In genomic region chr14:72544615-72545387, GRCh38 we compare ENCODE assay signal across 14 cellular contexts.
DNase-seq lines count a peak whose midpoint lies in the region; ATAC-seq and TF ChIP-seq lines count a peak whose summit lies in the region.
"Had no signal": no experiment of that assay in that cellular context is flagged by ENCODE, and none has a peak within 500 bp of the region (broad histone marks: within the 10 kb centered on the region; RNA-seq: fewer than 3 reads in every experiment).

No MANE protein-coding gene starts in this region.

- H3K27me3 ChIP-seq in BLaER1 (no peaks in the 10 kb centered on the region), MG63 (no peaks in the 10 kb centered on the region), endodermal cell (ENCODE audit: control insufficient read depth, insufficient read depth, low read length, poor library complexity, severe bottlenecking) (no peaks in the 10 kb centered on the region), neural progenitor cell (no peaks in the 10 kb centered on the region)
- H3K27me3 ChIP-seq: adrenal gland had no signal

- H3K9me3 ChIP-seq in BLaER1 (no peaks in the 10 kb centered on the region), MG63 (no peaks in the 10 kb centered on the region), endodermal cell (ENCODE audit: control insufficient read depth, low read length) (no peaks in the 10 kb centered on the region), neural progenitor cell (ENCODE audit: low read depth) (no peaks in the 10 kb centered on the region)
- H3K9me3 ChIP-seq: adrenal gland had no signal

- H4K20me1 ChIP-seq in BLaER1 (no peaks in the 10 kb centered on the region), neural progenitor cell (ENCODE audit: low read depth) (no peaks in the 10 kb centered on the region)

- H3K4me1 ChIP-seq in BLaER1 (peaks cover 88% of the 10 kb centered on the region), endodermal cell (ENCODE audit: control insufficient read depth, insufficient read depth, low read length) (no peaks in the 10 kb centered on the region), neural progenitor cell (peaks cover 15% of the 10 kb centered on the region)
- H3K4me1 ChIP-seq: adrenal gland had no signal

- WGBS in endodermal cell (ENCODE audit: insufficient coverage in 1 of 2, insufficient read length in 1 of 2), 2 experiments, result 31 to 64% methylated on average over 3 to 8 of the region's 8 CpGs

- H3K27ac Mint-ChIP-seq in endodermal cell, result peak overlapping the region; percentile 36
- H3K27ac Mint-ChIP-seq in neural progenitor cell, result peak overlapping the region; percentile 85
- no peak overlapping the region for H3K27ac Mint-ChIP-seq in activated naive CD8-positive, alpha-beta T cell treated with anti-CD3 and anti-CD28 coated beads for 36 hours
- no peak overlapping the region for H3K27ac Mint-ChIP-seq in activated T-helper 2 cell treated with anti-CD3 and anti-CD28 coated beads, Interferon-gamma antibody, Interleukin-2, Interleukin-4, amounts not matched to agents 10 μg/mL and 5 μg/mL and 100 μg/mL, durations not matched to agents 14 hours and 24 hours and 36 hours
- H3K27ac Mint-ChIP-seq: HFFc6; T-helper 1 cell treated with Interleukin-12 subunit alpha and Interleukin-12 subunit beta and Interleukin-4 antibody, amounts not matched to agents 30 μg/mL and 1 μg/mL, for 36 hours had no signal

- no peak for TF ChIP-seq CTCF in endodermal cell (conservative IDR thresholded peaks at IDR 0.05)
- no peak for TF ChIP-seq CTCF in neural progenitor cell (IDR thresholded peaks at IDR 0.05)

- H2AFZ ChIP-seq in neural progenitor cell (replicated peaks), result peak overlapping the region; percentile 66

- H3K27me3 Mint-ChIP-seq in endodermal cell (ENCODE audit: insufficient read depth), result no peaks in the 10 kb centered on the region
- peaks cover 8% of the 10 kb centered on the region for H3K27me3 Mint-ChIP-seq in neural progenitor cell (ENCODE audit: insufficient read depth, low read depth)
- H3K27me3 Mint-ChIP-seq in activated naive CD8-positive, alpha-beta T cell treated with anti-CD3 and anti-CD28 coated beads for 36 hours, result no peaks in the 10 kb centered on the region
- H3K27me3 Mint-ChIP-seq in activated T-helper 2 cell treated with anti-CD3 and anti-CD28 coated beads, Interferon-gamma antibody, Interleukin-2, Interleukin-4, amounts not matched to agents 10 μg/mL and 5 μg/mL and 100 μg/mL, durations not matched to agents 14 hours and 24 hours and 36 hours (ENCODE audit: low read depth), result peaks cover 67% of the 10 kb centered on the region

- no peaks in the 10 kb centered on the region for H3K9me3 Mint-ChIP-seq in endodermal cell
- no peaks in the 10 kb centered on the region for H3K9me3 Mint-ChIP-seq in neural progenitor cell
- no peaks in the 10 kb centered on the region for H3K9me3 Mint-ChIP-seq in activated naive CD8-positive, alpha-beta T cell treated with anti-CD3 and anti-CD28 coated beads for 36 hours
- H3K9me3 Mint-ChIP-seq in activated T-helper 2 cell treated with anti-CD3 and anti-CD28 coated beads, Interferon-gamma antibody, Interleukin-2, Interleukin-4, amounts not matched to agents 10 μg/mL and 5 μg/mL and 100 μg/mL, durations not matched to agents 14 hours and 24 hours and 36 hours, result no peaks in the 10 kb centered on the region
- H3K9me3 Mint-ChIP-seq: HFFc6; T-helper 1 cell treated with Interleukin-12 subunit alpha and Interleukin-12 subunit beta and Interleukin-4 antibody, amounts not matched to agents 30 μg/mL and 1 μg/mL, for 36 hours had no signal

- H3F3A ChIP-seq in neural progenitor cell (ENCODE audit: low read depth), result peaks cover 9% of the 10 kb centered on the region

- H3K4me2 ChIP-seq in BLaER1, result peak overlapping the region; percentile 75
- H3K4me2 ChIP-seq in neural progenitor cell, result no peak overlapping the region

- H3K27ac ChIP-seq in BLaER1, result peak overlapping the region; percentile 39
- H3K27ac ChIP-seq in endodermal cell (ENCODE audit: low read depth, low read length), result peak overlapping the region; percentile 17
- peak overlapping the region; percentile 69 for H3K27ac ChIP-seq in neural progenitor cell
- H3K27ac ChIP-seq: adrenal gland had no signal

- intact Hi-C loops in activated T-helper 2 cell treated with anti-CD3 and anti-CD28 coated beads, Interferon-gamma antibody, Interleukin-2, Interleukin-4, amounts not matched to agents 10 μg/mL and 5 μg/mL and 100 μg/mL, durations not matched to agents 14 hours and 24 hours and 36 hours (cut with micrococcal nuclease), result no loop called here

- ATAC-seq in GM18868 (IDR thresholded peaks at IDR 0.05; ENCODE audit: unreplicated experiment), result no peak

- H3K79me2 ChIP-seq in neural progenitor cell (ENCODE audit: low read depth), result no peaks in the 10 kb centered on the region

- H3K4me3 Mint-ChIP-seq in endodermal cell, result no peak overlapping the region
- no peak overlapping the region for H3K4me3 Mint-ChIP-seq in neural progenitor cell
- H3K4me3 Mint-ChIP-seq in activated naive CD8-positive, alpha-beta T cell treated with anti-CD3 and anti-CD28 coated beads for 36 hours, result no peak overlapping the region
- H3K4me3 Mint-ChIP-seq in activated T-helper 2 cell treated with anti-CD3 and anti-CD28 coated beads, Interferon-gamma antibody, Interleukin-2, Interleukin-4, amounts not matched to agents 10 μg/mL and 5 μg/mL and 100 μg/mL, durations not matched to agents 14 hours and 24 hours and 36 hours (ENCODE audit: low read depth), result no peak overlapping the region
- H3K4me3 Mint-ChIP-seq: HFFc6; T-helper 1 cell treated with Interleukin-12 subunit alpha and Interleukin-12 subunit beta and Interleukin-4 antibody, amounts not matched to agents 30 μg/mL and 1 μg/mL, for 36 hours had no signal

- H3K4me1 Mint-ChIP-seq in endodermal cell, result peaks cover 7% of the 10 kb centered on the region
- H3K4me1 Mint-ChIP-seq in neural progenitor cell, result peaks cover 25% of the 10 kb centered on the region
- H3K4me1 Mint-ChIP-seq in activated naive CD8-positive, alpha-beta T cell treated with anti-CD3 and anti-CD28 coated beads for 36 hours, result peaks cover 9% of the 10 kb centered on the region
- H3K4me1 Mint-ChIP-seq in activated T-helper 2 cell treated with anti-CD3 and anti-CD28 coated beads, Interferon-gamma antibody, Interleukin-2, Interleukin-4, amounts not matched to agents 10 μg/mL and 5 μg/mL and 100 μg/mL, durations not matched to agents 14 hours and 24 hours and 36 hours (ENCODE audit: low read depth), result peaks cover 2% of the 10 kb centered on the region

- H3K4me3 ChIP-seq in BLaER1, result no peak overlapping the region
- H3K4me3 ChIP-seq in MG63, result no peak overlapping the region
- no peak overlapping the region for H3K4me3 ChIP-seq in endodermal cell (ENCODE audit: low read length)
- H3K4me3 ChIP-seq in neural progenitor cell, result no peak overlapping the region
- H3K4me3 ChIP-seq: adrenal gland had no signal

- H3K36me3 Mint-ChIP-seq in endodermal cell (ENCODE audit: low read depth) (no peaks in the 10 kb centered on the region), neural progenitor cell (no peaks in the 10 kb centered on the region)
- no peaks in the 10 kb centered on the region for H3K36me3 Mint-ChIP-seq in activated naive CD8-positive, alpha-beta T cell treated with anti-CD3 and anti-CD28 coated beads for 36 hours
- no peaks in the 10 kb centered on the region for H3K36me3 Mint-ChIP-seq in activated T-helper 2 cell treated with anti-CD3 and anti-CD28 coated beads, Interferon-gamma antibody, Interleukin-2, Interleukin-4, amounts not matched to agents 10 μg/mL and 5 μg/mL and 100 μg/mL, durations not matched to agents 14 hours and 24 hours and 36 hours (ENCODE audit: low read depth)

- H3K9ac ChIP-seq in BLaER1 (no peak overlapping the region), endodermal cell (ENCODE audit: extremely low read depth, low read length, poor library complexity, severe bottlenecking) (no peak overlapping the region), neural progenitor cell (no peak overlapping the region)

- DNase-seq in MG63 (peak; percentile 69), endodermal cell (peak; percentile 91), neural progenitor cell (ENCODE audit: low spot score) (peak; percentile 75), NCI-H1417 treated with DMSO at 0.1 percent for 48 hours (lab: John Stamatoyannopoulos, UW) (no peak)
- DNase-seq in activated naive CD8-positive, alpha-beta T cell treated with anti-CD3 and anti-CD28 coated beads for 36 hours, result no peak
- DNase-seq in activated T-helper 2 cell treated with anti-CD3 and anti-CD28 coated beads, Interferon-gamma antibody, Interleukin-2, Interleukin-4, amounts not matched to agents 10 μg/mL and 5 μg/mL and 100 μg/mL, durations not matched to agents 14 hours and 24 hours and 36 hours (ENCODE audit: low spot score), result no peak
- DNase-seq: activated CD4-positive, alpha-beta T cell treated with anti-CD3 and anti-CD28 coated beads for 1 hour; activated T-cell treated with anti-CD3 and anti-CD28 coated beads, Interleukin-2, amount 50 U/mL, for 1 hour; adrenal gland; HFFc6; stimulated activated CD4-positive, alpha-beta T cell treated with anti-CD3 and anti-CD28 coated beads, Interleukin-4, amount 100 ng/mL, for 1 hour had no signal

- no peaks in the 10 kb centered on the region for H3K36me3 ChIP-seq in BLaER1
- H3K36me3 ChIP-seq in MG63, result no peaks in the 10 kb centered on the region
- no peaks in the 10 kb centered on the region for H3K36me3 ChIP-seq in endodermal cell (ENCODE audit: control insufficient read depth, insufficient read depth, low read length)
- no peaks in the 10 kb centered on the region for H3K36me3 ChIP-seq in neural progenitor cell
- H3K36me3 ChIP-seq: adrenal gland had no signal

Comparison
In these comparisons a context has a peak if more than half of its experiments do, and no peak if none do; other contexts are left out.
1. H3K27ac ChIP-seq: peak in every context shown above with its lines; median percentile 69 in neural progenitor cell; 39 in BLaER1; 17 in endodermal cell.
2. DNase-seq: peak in MG63 (single experiment), endodermal cell (single experiment) and neural progenitor cell (single experiment); none in activated naive CD8-positive, alpha-beta T cell treated with anti-CD3 and anti-CD28 coated beads for 36 hours (single experiment), NCI-H1417 treated with DMSO at 0.1 percent for 48 hours (single experiment) and activated T-helper 2 cell treated with anti-CD3 and anti-CD28 coated beads, Interferon-gamma antibody, Interleukin-2, Interleukin-4, amounts not matched to agents 10 μg/mL and 5 μg/mL and 100 μg/mL, durations not matched to agents 14 hours and 24 hours and 36 hours (single experiment).
3. H3K27ac Mint-ChIP-seq: peak in endodermal cell (single experiment) and neural progenitor cell (single experiment); none in activated naive CD8-positive, alpha-beta T cell treated with anti-CD3 and anti-CD28 coated beads for 36 hours (single experiment) and activated T-helper 2 cell treated with anti-CD3 and anti-CD28 coated beads, Interferon-gamma antibody, Interleukin-2, Interleukin-4, amounts not matched to agents 10 μg/mL and 5 μg/mL and 100 μg/mL, durations not matched to agents 14 hours and 24 hours and 36 hours (single experiment).